In the genomic region with DNA sequence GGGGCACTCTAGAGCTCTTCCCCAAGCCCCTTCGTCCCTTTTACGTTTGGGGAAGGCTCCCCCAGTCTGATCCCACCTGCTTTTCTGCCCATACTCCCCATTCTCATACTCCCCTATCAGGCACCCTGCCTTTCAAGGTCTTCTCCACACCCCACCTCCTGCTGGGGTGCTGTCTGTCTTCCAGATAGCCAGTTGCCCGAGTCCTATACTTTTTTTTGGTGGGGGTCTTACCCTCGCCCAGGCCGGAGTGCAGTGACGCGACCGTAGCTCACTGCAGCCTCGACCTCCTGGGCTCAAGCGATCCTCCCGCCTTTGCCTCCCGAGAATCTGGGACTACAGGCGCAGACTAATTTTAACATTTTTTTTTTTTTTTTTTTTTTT, we compare ENCODE assay signal across 2 cellular contexts.
TF ChIP-seq lines count a peak whose summit lies in the region.

No MANE protein-coding gene starts in this region.

TF ChIP-seq in A549, 52 proteins besides CTCF, POLR2A, EP300 and RAD21:
- TF ChIP-seq ZFP36 (IDR thresholded peaks at IDR 0.05; ENCODE audit: borderline replicate concordance, partially characterized antibody): no peak
- no peak for TF ChIP-seq CBX2 (IDR thresholded peaks at IDR 0.05; ENCODE audit: borderline replicate concordance, low read depth)
- TF ChIP-seq HOXB5 (CRISPR knock-in tag; IDR thresholded peaks at IDR 0.05): no peak
- TF ChIP-seq SREBF2 (IDR thresholded peaks at IDR 0.05): no peak
- TF ChIP-seq CHD4 (IDR thresholded peaks at IDR 0.05; ENCODE audit: borderline replicate concordance): no peak
- no peak for TF ChIP-seq MAFK (IDR thresholded peaks at IDR 0.05; ENCODE audit: partially characterized antibody)
- no peak for TF ChIP-seq SMC3 (IDR thresholded peaks at IDR 0.05)
- no peak for TF ChIP-seq TFCP2L1 (CRISPR knock-in tag; IDR thresholded peaks at IDR 0.05)
TF ChIP-seq in A549: peak in this region for 0.

TF ChIP-seq in HCT116, 20 proteins besides CTCF, POLR2A, EP300 and RAD21:
- TF ChIP-seq ZFX (IDR thresholded peaks at IDR 0.05) (no peak), REST (IDR thresholded peaks at IDR 0.05; ENCODE audit: low read depth) (no peak), EZH2 (IDR thresholded peaks at IDR 0.05) (no peak), TCF7L2 (IDR thresholded peaks at IDR 0.05; ENCODE audit: borderline replicate concordance, extremely low read depth, insufficient read depth, insufficient read length) (no peak), EGR1 (IDR thresholded peaks at IDR 0.05; ENCODE audit: low read depth) (no peak), FOSL1 (IDR thresholded peaks at IDR 0.05; ENCODE audit: low read depth) (no peak), MAX (IDR thresholded peaks at IDR 0.05) (no peak), EZH2phosphoT487 (IDR thresholded peaks at IDR 0.05; ENCODE audit: borderline replicate concordance) (no peak), SIN3A (IDR thresholded peaks at IDR 0.05; ENCODE audit: low read depth) (no peak), ELF1 (IDR thresholded peaks at IDR 0.05; ENCODE audit: borderline replicate concordance, low read depth) (no peak), POLR2AphosphoS5 (IDR thresholded peaks at IDR 0.05; ENCODE audit: low read depth, low read length) (no peak)
- TF ChIP-seq, protein P1, sequence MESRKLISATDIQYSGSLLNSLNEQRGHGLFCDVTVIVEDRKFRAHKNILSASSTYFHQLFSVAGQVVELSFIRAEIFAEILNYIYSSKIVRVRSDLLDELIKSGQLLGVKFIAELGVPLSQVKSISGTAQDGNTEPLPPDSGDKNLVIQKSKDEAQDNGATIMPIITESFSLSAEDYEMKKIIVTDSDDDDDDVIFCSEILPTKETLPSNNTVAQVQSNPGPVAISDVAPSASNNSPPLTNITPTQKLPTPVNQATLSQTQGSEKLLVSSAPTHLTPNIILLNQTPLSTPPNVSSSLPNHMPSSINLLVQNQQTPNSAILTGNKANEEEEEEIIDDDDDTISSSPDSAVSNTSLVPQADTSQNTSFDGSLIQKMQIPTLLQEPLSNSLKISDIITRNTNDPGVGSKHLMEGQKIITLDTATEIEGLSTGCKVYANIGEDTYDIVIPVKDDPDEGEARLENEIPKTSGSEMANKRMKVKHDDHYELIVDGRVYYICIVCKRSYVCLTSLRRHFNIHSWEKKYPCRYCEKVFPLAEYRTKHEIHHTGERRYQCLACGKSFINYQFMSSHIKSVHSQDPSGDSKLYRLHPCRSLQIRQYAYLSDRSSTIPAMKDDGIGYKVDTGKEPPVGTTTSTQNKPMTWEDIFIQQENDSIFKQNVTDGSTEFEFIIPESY (IDR thresholded peaks at IDR 0.05; ENCODE audit: extremely low read depth, insufficient replicate concordance, low read length): no peak
